In the genomic region with DNA sequence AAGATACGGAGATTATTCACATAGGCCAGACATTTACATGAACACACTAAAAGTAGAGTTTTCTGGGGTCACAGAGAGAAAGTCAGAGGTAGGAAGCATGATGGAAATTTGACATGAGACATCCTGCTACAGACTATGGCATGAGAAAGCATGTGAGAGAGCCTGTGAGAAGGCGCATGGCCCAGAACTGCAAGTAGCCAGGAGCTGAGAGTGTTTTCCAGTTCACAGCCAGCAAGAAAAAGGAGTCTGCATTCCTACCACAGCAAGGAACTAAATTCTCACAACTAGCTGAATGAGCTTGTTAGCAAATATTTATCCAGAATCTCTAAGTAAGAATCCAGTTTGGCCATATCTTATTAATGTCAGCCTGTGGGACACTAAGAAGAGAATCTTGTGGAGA, we compare ENCODE assay signal across 1 cellular context.
TF ChIP-seq lines count a peak whose summit lies in the region.

No MANE protein-coding gene starts in this region.

TF ChIP-seq in WTC11, 78 proteins besides CTCF, POLR2A, EP300 and RAD21:
- TF ChIP-seq ZNF281 (CRISPR knock-in tag; IDR thresholded peaks at IDR 0.05) (no peak), ZNF396 (CRISPR knock-in tag; IDR thresholded peaks at IDR 0.05; ENCODE audit: borderline replicate concordance) (no peak), ZNF416 (CRISPR knock-in tag; IDR thresholded peaks at IDR 0.05) (no peak), RELA (CRISPR knock-in tag; IDR thresholded peaks at IDR 0.05; ENCODE audit: borderline replicate concordance) (no peak), OVOL2 (CRISPR knock-in tag; IDR thresholded peaks at IDR 0.05; ENCODE audit: borderline replicate concordance) (no peak), ZMAT4 (CRISPR knock-in tag; IDR thresholded peaks at IDR 0.05) (no peak), ZNF423 (CRISPR knock-in tag; IDR thresholded peaks at IDR 0.05) (no peak), TCF7 (CRISPR knock-in tag; IDR thresholded peaks at IDR 0.05; ENCODE audit: low read depth) (no peak), JUN (CRISPR knock-in tag; IDR thresholded peaks at IDR 0.05) (no peak), USF2 (CRISPR knock-in tag; IDR thresholded peaks at IDR 0.05) (no peak), NR1H2 (CRISPR knock-in tag; IDR thresholded peaks at IDR 0.05) (no peak), GTF2I (CRISPR knock-in tag; conservative IDR thresholded peaks at IDR 0.05) (no peak)
- TF ChIP-seq, protein P1, sequence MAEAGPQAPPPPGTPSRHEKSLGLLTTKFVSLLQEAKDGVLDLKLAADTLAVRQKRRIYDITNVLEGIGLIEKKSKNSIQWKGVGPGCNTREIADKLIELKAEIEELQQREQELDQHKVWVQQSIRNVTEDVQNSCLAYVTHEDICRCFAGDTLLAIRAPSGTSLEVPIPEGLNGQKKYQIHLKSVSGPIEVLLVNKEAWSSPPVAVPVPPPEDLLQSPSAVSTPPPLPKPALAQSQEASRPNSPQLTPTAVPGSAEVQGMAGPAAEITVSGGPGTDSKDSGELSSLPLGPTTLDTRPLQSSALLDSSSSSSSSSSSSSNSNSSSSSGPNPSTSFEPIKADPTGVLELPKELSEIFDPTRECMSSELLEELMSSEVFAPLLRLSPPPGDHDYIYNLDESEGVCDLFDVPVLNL (CRISPR knock-in tag; IDR thresholded peaks at IDR 0.05; ENCODE audit: borderline replicate concordance, low read depth) = no peak
